ENCODE assay signal across 8 cellular contexts in genomic region chr11:68004551-68005335, GRCh38. TPM values are rescaled to one million over a fixed set of nuclear protein-coding genes. Genes with fewer than 3 reads are reported as not detected.
DNase-seq lines count a peak whose midpoint lies in the region; ATAC-seq and TF ChIP-seq lines count a peak whose summit lies in the region.

No MANE protein-coding gene starts in this region.

- TF ChIP-seq EP300 in SK-N-SH (IDR thresholded peaks at IDR 0.05; ENCODE audit: borderline replicate concordance in 1 of 2, low read depth in 1 of 2, low read length in 1 of 2), result no peak

- WGBS in SK-N-SH (ENCODE audit: low lambda C conversion rate), result 74% methylated on average over 12 of the region's 14 CpGs
- WGBS in lower leg skin, 2 donors, result 64 to 74% methylated on average over 14 of the region's 14 CpGs

- H3K4me3 ChIP-seq in SK-N-SH (ENCODE audit: low read depth in 2 of 2, low read length in 1 of 2), result peak overlapping the region; percentile 62 to 68
- peak overlapping the region; percentile 42 for H3K4me3 ChIP-seq in RWPE2 (ENCODE audit: severe bottlenecking)
- H3K4me3 ChIP-seq in fibroblast of the aortic adventitia (ENCODE audit: low read depth, low read length), result peak overlapping the region; percentile 70
- peak overlapping the region; percentile 59 to 63 (median 63) for H3K4me3 ChIP-seq in skeletal muscle tissue (ENCODE audit: low read length in 3 of 3)
- no peak overlapping the region for H3K4me3 ChIP-seq in lower leg skin (ENCODE audit: low read depth, poor library complexity, severe bottlenecking)

- H3K9ac ChIP-seq in SK-N-SH (peak overlapping the region; percentile 55), skeletal muscle tissue (ENCODE audit: low read depth in 1 of 3, low read length in 3 of 3) (peak overlapping the region in 1 of 3 donors; percentile 54)

- POLR2A ChIA-PET in SK-N-SH (lab: Yijun Ruan, JAX), result no interaction called here

- H3K36me3 ChIP-seq in SK-N-SH (replicated peaks in 1 of 2; ENCODE audit: control insufficient read depth in 1 of 2, insufficient read depth in 2 of 2, low read length in 1 of 2) (no peaks in the 10 kb centered on the region), RWPE2 (ENCODE audit: low read depth) (no peaks in the 10 kb centered on the region), skeletal muscle tissue (ENCODE audit: control insufficient read depth in 3 of 3, insufficient read depth in 3 of 3, low read length in 3 of 3) (no peaks in the 10 kb centered on the region)

- DNase-seq in SK-N-SH, result no peak
- DNase-seq in RWPE2 (ENCODE audit: low spot score), result peak; percentile 47
- DNase-seq in fibroblast of the aortic adventitia (ENCODE audit: low read depth), result no peak
- no peak for DNase-seq in lower leg skin (ENCODE audit: low spot score in 2 of 2)
- no peak for DNase-seq in SIG-M5 treated with dmso at 0.1 percent for 504 hours (lab: John Stamatoyannopoulos, UW; ENCODE audit: unreplicated experiment)

- no peaks in the 10 kb centered on the region for H3K79me2 ChIP-seq in SK-N-SH (ENCODE audit: insufficient read depth)

- ATAC-seq in SK-N-SH treated with all-trans-retinoic acid at 6 μM for 48 hours, result no peak
- no peak for ATAC-seq in RWPE2 (ENCODE audit: low read depth)
- no peak for ATAC-seq in GM18861 (IDR thresholded peaks at IDR 0.05; ENCODE audit: unreplicated experiment)

- no peak for TF ChIP-seq RAD21 in SK-N-SH (IDR thresholded peaks at IDR 0.05; ENCODE audit: low read length)

- no peak for TF ChIP-seq POLR2A in lower leg skin (IDR thresholded peaks at IDR 0.05)

- H3K4me2 ChIP-seq in SK-N-SH, result peak overlapping the region; percentile 77

- H3K9me3 ChIP-seq in SK-N-SH, result no peaks in the 10 kb centered on the region
- H3K9me3 ChIP-seq in RWPE2 (ENCODE audit: severe bottlenecking), result no peaks in the 10 kb centered on the region
- no peaks in the 10 kb centered on the region for H3K9me3 ChIP-seq in skeletal muscle tissue (ENCODE audit: control insufficient read depth in 3 of 3, low read length in 3 of 3)

- H3K27me3 ChIP-seq in SK-N-SH (ENCODE audit: insufficient read depth) (no peaks in the 10 kb centered on the region), RWPE2 (ENCODE audit: insufficient read depth, poor library complexity, severe bottlenecking) (no peaks in the 10 kb centered on the region), skeletal muscle tissue (ENCODE audit: control insufficient read depth in 3 of 3, insufficient read depth in 3 of 3, low read length in 3 of 3) (peaks cover 0 to 14% (median 4%) of the 10 kb centered on the region in 3 donors)

- H3K4me1 ChIP-seq in SK-N-SH (ENCODE audit: control insufficient read depth in 1 of 2, insufficient read depth in 2 of 2, low read depth in 1 of 2, low read length in 1 of 2) (peaks cover 0 to 14% of the 10 kb centered on the region in 2 experiments; a peak in 1 of 4 replicates), RWPE2 (ENCODE audit: insufficient read depth, poor library complexity, severe bottlenecking) (peaks cover 13% of the 10 kb centered on the region), skeletal muscle tissue (ENCODE audit: control insufficient read depth in 3 of 3, insufficient read depth in 3 of 3, low read length in 3 of 3) (peaks cover 3 to 8% (median 7%) of the 10 kb centered on the region in 3 donors)

- H3K9me2 ChIP-seq in SK-N-SH, result no peaks in the 10 kb centered on the region

- TF ChIP-seq CTCF in SK-N-SH (IDR thresholded peaks at IDR 0.05), result no peak
- no peak for TF ChIP-seq CTCF in RWPE2 (IDR thresholded peaks at IDR 0.05; ENCODE audit: poor library complexity, severe bottlenecking)
- TF ChIP-seq CTCF in fibroblast of the aortic adventitia (IDR thresholded peaks at IDR 0.05; ENCODE audit: insufficient read depth, low read length), result no peak
- no peak for TF ChIP-seq CTCF in lower leg skin (IDR thresholded peaks at IDR 0.05)

- intact Hi-C loops in lower leg skin (cut with DNase I; ENCODE audit: low total_unique reads), result no loop called here

- peaks cover 7% of the 10 kb centered on the region for H3F3A ChIP-seq in SK-N-SH (replicated peaks; ENCODE audit: insufficient read depth)

- CTCF ChIA-PET in SK-N-SH (lab: Yijun Ruan, JAX), result interaction anchor here (1.1 to 2.0 kb wide), 3 partner anchors 11 to 313 kb away, joined by 3 to 7 read pairs (median 4); no protein-coding TSS in a partner anchor

- peak overlapping the region; percentile 80; the same call in 1 of the 2 replicates for H2AFZ ChIP-seq in SK-N-SH (ENCODE audit: low read depth)

- H4K20me1 ChIP-seq in SK-N-SH (ENCODE audit: insufficient read depth), result no peaks in the 10 kb centered on the region

- no peak overlapping the region for H3K27ac ChIP-seq in SK-N-SH (ENCODE audit: low read depth in 2 of 2, low read length in 1 of 2)
- H3K27ac ChIP-seq in RWPE2 (ENCODE audit: poor library complexity, severe bottlenecking), result peak overlapping the region; percentile 35
- no peak overlapping the region for H3K27ac ChIP-seq in skeletal muscle tissue (ENCODE audit: low read depth, low read length)

TF ChIP-seq in SK-N-SH, 30 proteins besides CTCF, POLR2A, EP300 and RAD21:
- TF ChIP-seq, protein P1, sequence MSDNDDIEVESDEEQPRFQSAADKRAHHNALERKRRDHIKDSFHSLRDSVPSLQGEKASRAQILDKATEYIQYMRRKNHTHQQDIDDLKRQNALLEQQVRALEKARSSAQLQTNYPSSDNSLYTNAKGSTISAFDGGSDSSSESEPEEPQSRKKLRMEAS (IDR thresholded peaks at IDR 0.05; ENCODE audit: low read depth), result no peak

TF ChIP-seq in SK-N-SH treated with all-trans-retinoic acid at 6 μM for 48 hours, 23 proteins besides CTCF, POLR2A, EP300 and RAD21 (continues in another document):
- TF ChIP-seq, protein P2, sequence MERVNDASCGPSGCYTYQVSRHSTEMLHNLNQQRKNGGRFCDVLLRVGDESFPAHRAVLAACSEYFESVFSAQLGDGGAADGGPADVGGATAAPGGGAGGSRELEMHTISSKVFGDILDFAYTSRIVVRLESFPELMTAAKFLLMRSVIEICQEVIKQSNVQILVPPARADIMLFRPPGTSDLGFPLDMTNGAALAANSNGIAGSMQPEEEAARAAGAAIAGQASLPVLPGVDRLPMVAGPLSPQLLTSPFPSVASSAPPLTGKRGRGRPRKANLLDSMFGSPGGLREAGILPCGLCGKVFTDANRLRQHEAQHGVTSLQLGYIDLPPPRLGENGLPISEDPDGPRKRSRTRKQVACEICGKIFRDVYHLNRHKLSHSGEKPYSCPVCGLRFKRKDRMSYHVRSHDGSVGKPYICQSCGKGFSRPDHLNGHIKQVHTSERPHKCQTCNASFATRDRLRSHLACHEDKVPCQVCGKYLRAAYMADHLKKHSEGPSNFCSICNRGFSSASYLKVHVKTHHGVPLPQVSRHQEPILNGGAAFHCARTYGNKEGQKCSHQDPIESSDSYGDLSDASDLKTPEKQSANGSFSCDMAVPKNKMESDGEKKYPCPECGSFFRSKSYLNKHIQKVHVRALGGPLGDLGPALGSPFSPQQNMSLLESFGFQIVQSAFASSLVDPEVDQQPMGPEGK (CRISPR knock-in tag; IDR thresholded peaks at IDR 0.05; ENCODE audit: borderline replicate concordance), result no peak
- no peak for TF ChIP-seq CSDC2 (CRISPR knock-in tag; IDR thresholded peaks at IDR 0.05)
- no peak for TF ChIP-seq ZNF565 (CRISPR knock-in tag; conservative IDR thresholded peaks at IDR 0.05; ENCODE audit: low read depth)
- TF ChIP-seq ESRRG (CRISPR knock-in tag; IDR thresholded peaks at IDR 0.05), result no peak
- TF ChIP-seq PPARA (CRISPR knock-in tag; IDR thresholded peaks at IDR 0.05; ENCODE audit: borderline replicate concordance), result no peak

RNA-seq across cellular contexts. Expression of gene UNC93B1, which starts 0.8 kb away (rescaled TPM):
- 28.9 and 30.9 TPM in 2 replicates for polyA plus RNA-seq in SK-N-SH (2012; rRNA removed)
- 9.1 and 18.1 TPM in 2 replicates for polyA plus RNA-seq in SK-N-SH (2012; cell fraction: cytosol; rRNA removed)
- polyA plus RNA-seq in SK-N-SH (2012; cell fraction: nucleus; rRNA removed), result 85.6 and 104 TPM in 2 replicates
- total RNA-seq in fibroblast of the aortic adventitia (ENCODE audit: low replicate concordance) (7.4 and 17.2 TPM in 2 replicates), skeletal muscle tissue (10.4 TPM), lower leg skin (10 to 100 TPM; 29.2 to 47.2 (median 44.3) TPM)

RNA-seq across cellular contexts. Expression of gene ALDH3B1, which starts 5.4 kb away (rescaled TPM):
- polyA plus RNA-seq in SK-N-SH (2012; rRNA removed), result 14.9 and 15.9 TPM in 2 replicates
- 6.7 and 10.3 TPM in 2 replicates for polyA plus RNA-seq in SK-N-SH (2012; cell fraction: cytosol; rRNA removed)
- 20.7 and 23.3 TPM in 2 replicates for polyA plus RNA-seq in SK-N-SH (2012; cell fraction: nucleus; rRNA removed)
- total RNA-seq in fibroblast of the aortic adventitia (ENCODE audit: low replicate concordance) (12.5 and 20.8 TPM in 2 replicates), skeletal muscle tissue (2.6 TPM), lower leg skin (10 to 100 TPM in 1 of 4 donors, 1 to 10 TPM in 3; 5.4 to 11.6 (median 6.4) TPM)

RNA-seq across cellular contexts. Expression of gene NDUFS8, which starts 25.7 kb away (rescaled TPM):
- polyA plus RNA-seq in SK-N-SH (2012; rRNA removed), result 87.2 and 123 TPM in 2 replicates
- polyA plus RNA-seq in SK-N-SH (2012; cell fraction: cytosol; rRNA removed), result 58.2 and 80.4 TPM in 2 replicates
- 123 and 172 TPM in 2 replicates for polyA plus RNA-seq in SK-N-SH (2012; cell fraction: nucleus; rRNA removed)
- total RNA-seq in fibroblast of the aortic adventitia (ENCODE audit: low replicate concordance), result 56.8 and 66.1 TPM in 2 replicates
- 64.7 TPM for total RNA-seq in skeletal muscle tissue
- 100 to 1,000 TPM; 136 to 206 (median 159) TPM for total RNA-seq in lower leg skin

RNA-seq across cellular contexts. Expression of gene TCIRG1, which starts 34.1 kb away (rescaled TPM):
- polyA plus RNA-seq in SK-N-SH (2012; rRNA removed), result 0.58 and 0.73 TPM in 2 replicates
- polyA plus RNA-seq in SK-N-SH (2012; cell fraction: cytosol; rRNA removed), result 0.13 and 0.29 TPM in 2 replicates
- 4.8 and 6.8 TPM in 2 replicates for polyA plus RNA-seq in SK-N-SH (2012; cell fraction: nucleus; rRNA removed)
- total RNA-seq in fibroblast of the aortic adventitia (ENCODE audit: low replicate concordance), result 75.1 and 76.0 TPM in 2 replicates
- total RNA-seq in skeletal muscle tissue, result 18.3 TPM
- 10 to 100 TPM; 29.6 to 57.1 (median 34.8) TPM for total RNA-seq in lower leg skin
